ENCODE assay signal across 11 cellular contexts in genomic region chr6:19852090-19852457, GRCh38. TPM values are rescaled to one million over a fixed set of nuclear protein-coding genes. Genes with fewer than 3 reads are reported as not detected.
"Had no signal": no experiment of that assay in that cellular context is flagged by ENCODE, and none has a peak within 500 bp of the region (broad histone marks: within the 10 kb centered on the region; RNA-seq: fewer than 3 reads in every experiment).

No MANE protein-coding gene starts in this region.

- H3K27me3 ChIP-seq: colonic mucosa, gastrocnemius medialis, right atrium auricular region had no signal

- H3K4me3 ChIP-seq: colonic mucosa, gastrocnemius medialis had no signal

- H3K4me1 ChIP-seq: colonic mucosa, gastrocnemius medialis had no signal

- H3K27ac Mint-ChIP-seq: activated naive CD8-positive, alpha-beta T cell treated with anti-CD3 and anti-CD28 coated beads, Interleukin-2, amount 10 ng/mL, durations not matched to agents 7 days and 5 days had no signal

- H3K9me3 Mint-ChIP-seq: activated naive CD8-positive, alpha-beta T cell treated with anti-CD3 and anti-CD28 coated beads, Interleukin-2, amount 10 ng/mL, durations not matched to agents 7 days and 5 days had no signal

- H3K36me3 Mint-ChIP-seq: activated naive CD8-positive, alpha-beta T cell treated with anti-CD3 and anti-CD28 coated beads, Interleukin-2, amount 10 ng/mL, durations not matched to agents 7 days and 5 days had no signal

- H3K36me3 ChIP-seq: colonic mucosa, gastrocnemius medialis, left ventricle myocardium inferior, neutrophil, right atrium auricular region had no signal

- H3K27ac ChIP-seq: colonic mucosa, gastrocnemius medialis, left ventricle myocardium inferior, neutrophil had no signal

- DNase-seq: activated CD4-positive, alpha-beta T cell treated with anti-CD3 and anti-CD28 coated beads for 1 hour; activated CD4-positive, alpha-beta T cell treated with anti-CD3 and anti-CD28 coated beads, Interleukin-2, amount 50 U/mL, for 48 hours; activated gamma-delta T cell; activated naive CD8-positive, alpha-beta T cell treated with anti-CD3 and anti-CD28 coated beads, Interleukin-2, amount 10 ng/mL, durations not matched to agents 7 days and 5 days; activated T-cell treated with anti-CD3 and anti-CD28 coated beads, Interleukin-2, amount 50 U/mL, for 48 hours; gastrocnemius medialis; left ventricle myocardium inferior had no signal

- H3K27me3 Mint-ChIP-seq: activated naive CD8-positive, alpha-beta T cell treated with anti-CD3 and anti-CD28 coated beads, Interleukin-2, amount 10 ng/mL, durations not matched to agents 7 days and 5 days had no signal

- H3K4me1 Mint-ChIP-seq: activated naive CD8-positive, alpha-beta T cell treated with anti-CD3 and anti-CD28 coated beads, Interleukin-2, amount 10 ng/mL, durations not matched to agents 7 days and 5 days had no signal

- H3K9me3 ChIP-seq: colonic mucosa, gastrocnemius medialis, left ventricle myocardium inferior, neutrophil, right atrium auricular region had no signal

- H3K4me3 Mint-ChIP-seq: activated naive CD8-positive, alpha-beta T cell treated with anti-CD3 and anti-CD28 coated beads, Interleukin-2, amount 10 ng/mL, durations not matched to agents 7 days and 5 days had no signal

- FAIRE-seq: small intestine had no signal

RNA-seq across cellular contexts. Expression of gene ID4, which starts 14.9 kb away (rescaled TPM):
- total RNA-seq: activated naive CD8-positive, alpha-beta T cell treated with anti-CD3 and anti-CD28 coated beads, Interleukin-2, amount 10 ng/mL, durations not matched to agents 7 days and 5 days had no signal
